23 cellular contexts compared by ENCODE assay signal in the genomic region with DNA sequence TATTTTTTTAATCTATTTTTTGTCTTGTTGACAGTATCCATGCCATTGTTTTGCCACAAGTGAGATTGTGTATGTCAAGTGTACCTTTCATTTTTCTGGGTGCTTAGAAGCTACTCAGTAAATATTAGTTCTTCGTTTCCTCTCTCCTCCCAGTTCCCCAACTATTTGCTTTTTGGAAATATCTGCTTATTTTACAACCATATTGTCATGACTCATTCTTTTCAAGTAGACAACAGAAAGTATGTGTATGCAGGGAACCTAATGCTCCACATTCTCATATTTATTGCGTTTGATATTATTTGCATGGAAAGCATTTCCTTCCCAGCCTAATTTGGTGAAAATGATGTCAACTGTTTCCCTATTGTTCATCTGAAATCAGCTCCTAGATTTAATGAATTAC.
"Had no signal": no experiment of that assay in that cellular context is flagged by ENCODE, and none has a peak within 500 bp of the region (broad histone marks: within the 10 kb centered on the region; RNA-seq: fewer than 3 reads in every experiment).

No MANE protein-coding gene starts in this region.

- H3K4me2 ChIP-seq: neural progenitor cell, smooth muscle cell had no signal

- DNase-seq: colonic mucosa; effector CD8-positive, alpha-beta T cell; foreskin keratinocyte; immature natural killer cell; kidney; left cardiac atrium; left ventricle myocardium inferior; lower lobe of right lung; occipital lobe; pancreas; right cardiac atrium; stimulated activated CD4-positive, alpha-beta T cell treated with anti-CD3 and anti-CD28 coated beads, Interleukin-4, amount 100 ng/mL, for 1 hour; stimulated activated naive B cell treated with anti-CD40 and anti-IgM and Interleukin-4, amounts not matched to agents 10 μg/mL and 1 μg/mL and 100 μg/mL, for 72 hours; stimulated activated naive CD8-positive, alpha-beta T cell treated with anti-CD3 and anti-CD28 coated beads, Interleukin-15, amount 100 ng/mL, for 72 hours; testis had no signal

- H3K4me3 Mint-ChIP-seq: immature natural killer cell; memory B cell; mesothelial cell of epicardium; natural killer cell treated with Interleukin-12 subunit alpha and Interleukin-12 subunit beta and Interleukin-15 and Interleukin-18, amount 100 ng/mL, for 72 hours; neural progenitor cell; stimulated activated naive B cell treated with anti-CD40 and anti-IgM and Interleukin-4, amounts not matched to agents 10 μg/mL and 1 μg/mL and 100 μg/mL, for 72 hours; stimulated activated naive CD8-positive, alpha-beta T cell treated with anti-CD3 and anti-CD28 coated beads, Interleukin-15, amount 100 ng/mL, for 72 hours had no signal

- ATAC-seq: esophagus mucosa; foreskin keratinocyte; left cardiac atrium; lower lobe of right lung; natural killer cell treated with Interleukin-12 subunit alpha and Interleukin-12 subunit beta and Interleukin-15 and Interleukin-18, amount 100 ng/mL, for 72 hours; pancreas; right cardiac atrium; stimulated activated naive B cell treated with anti-CD40 and anti-IgM and Interleukin-4, amounts not matched to agents 10 μg/mL and 1 μg/mL and 100 μg/mL, for 72 hours; stimulated activated naive CD8-positive, alpha-beta T cell treated with anti-CD3 and anti-CD28 coated beads, Interleukin-15, amount 100 ng/mL, for 72 hours had no signal

- H3K4me1 ChIP-seq: colonic mucosa, foreskin keratinocyte, left ventricle myocardium inferior, lower lobe of right lung, neural progenitor cell, pancreas, testis, tibial nerve had no signal

- H3K27ac Mint-ChIP-seq: immature natural killer cell; memory B cell; mesothelial cell of epicardium; natural killer cell treated with Interleukin-12 subunit alpha and Interleukin-12 subunit beta and Interleukin-15 and Interleukin-18, amount 100 ng/mL, for 72 hours; neural progenitor cell; progenitor cell of endocrine pancreas; stimulated activated naive B cell treated with anti-CD40 and anti-IgM and Interleukin-4, amounts not matched to agents 10 μg/mL and 1 μg/mL and 100 μg/mL, for 72 hours; stimulated activated naive CD8-positive, alpha-beta T cell treated with anti-CD3 and anti-CD28 coated beads, Interleukin-15, amount 100 ng/mL, for 72 hours had no signal

- H3K36me3 Mint-ChIP-seq: immature natural killer cell; memory B cell; mesothelial cell of epicardium; natural killer cell treated with Interleukin-12 subunit alpha and Interleukin-12 subunit beta and Interleukin-15 and Interleukin-18, amount 100 ng/mL, for 72 hours; neural progenitor cell had no signal

- H3K27me3 Mint-ChIP-seq: memory B cell; natural killer cell treated with Interleukin-12 subunit alpha and Interleukin-12 subunit beta and Interleukin-15 and Interleukin-18, amount 100 ng/mL, for 72 hours; progenitor cell of endocrine pancreas; stimulated activated naive B cell treated with anti-CD40 and anti-IgM and Interleukin-4, amounts not matched to agents 10 μg/mL and 1 μg/mL and 100 μg/mL, for 72 hours; stimulated activated naive CD8-positive, alpha-beta T cell treated with anti-CD3 and anti-CD28 coated beads, Interleukin-15, amount 100 ng/mL, for 72 hours had no signal

- H3K27me3 ChIP-seq: colonic mucosa, foreskin keratinocyte, neural progenitor cell, pancreas, testis, tibial nerve had no signal

- H3K4me1 Mint-ChIP-seq: immature natural killer cell; memory B cell; mesothelial cell of epicardium; neural progenitor cell; stimulated activated naive B cell treated with anti-CD40 and anti-IgM and Interleukin-4, amounts not matched to agents 10 μg/mL and 1 μg/mL and 100 μg/mL, for 72 hours; stimulated activated naive CD8-positive, alpha-beta T cell treated with anti-CD3 and anti-CD28 coated beads, Interleukin-15, amount 100 ng/mL, for 72 hours had no signal

- H3K36me3 ChIP-seq: colonic mucosa, left ventricle myocardium inferior, lower lobe of right lung, neural progenitor cell, pancreas, tibial nerve had no signal

- H3K27ac ChIP-seq: colonic mucosa, foreskin keratinocyte, left ventricle myocardium inferior, lower lobe of right lung, neural progenitor cell, pancreas, testis, tibial nerve had no signal

- H3K9me3 ChIP-seq: colonic mucosa, left ventricle myocardium inferior, lower lobe of right lung, pancreas, testis, tibial nerve had no signal

- H2AFZ ChIP-seq: neural progenitor cell had no signal

- H3K9me3 Mint-ChIP-seq: mesothelial cell of epicardium; neural progenitor cell; stimulated activated naive CD8-positive, alpha-beta T cell treated with anti-CD3 and anti-CD28 coated beads, Interleukin-15, amount 100 ng/mL, for 72 hours had no signal

- H3K4me3 ChIP-seq: colonic mucosa, left ventricle myocardium inferior, lower lobe of right lung, neural progenitor cell, pancreas, smooth muscle cell, testis, tibial nerve had no signal

- H3K9ac ChIP-seq: neural progenitor cell had no signal
